In the genomic region with DNA sequence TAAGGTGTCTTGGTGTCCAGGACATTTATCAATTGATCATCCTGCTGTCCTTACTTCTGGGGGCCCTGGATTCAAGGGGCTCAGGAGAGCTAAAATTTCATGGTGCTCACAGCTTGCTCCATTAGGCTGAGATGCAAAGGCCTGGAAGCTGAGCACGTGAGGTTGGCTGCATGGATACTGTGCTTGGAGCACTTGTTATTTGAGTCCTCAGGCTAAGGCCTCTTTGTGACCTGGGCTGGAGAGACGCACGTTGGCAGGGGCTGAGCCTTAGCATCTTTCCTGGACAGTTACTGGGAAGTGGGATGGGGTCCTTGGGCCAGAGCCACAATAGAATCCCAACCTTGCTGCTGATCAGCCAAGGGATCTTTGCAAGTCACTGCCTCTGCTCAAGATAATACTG, we compare ENCODE assay signal across 18 cellular contexts.
DNase-seq lines count a peak whose midpoint lies in the region; ATAC-seq and TF ChIP-seq lines count a peak whose summit lies in the region.
"Had no signal": no experiment of that assay in that cellular context is flagged by ENCODE, and none has a peak within 500 bp of the region (broad histone marks: within the 10 kb centered on the region; RNA-seq: fewer than 3 reads in every experiment).

No MANE protein-coding gene starts in this region.

- H3K9me3 Mint-ChIP-seq in natural killer cell (peaks cover 4 to 7% of the 10 kb centered on the region in 2 donors), type B pancreatic cell (peaks cover 12% of the 10 kb centered on the region)

- H3K4me3 Mint-ChIP-seq in natural killer cell (no peak overlapping the region), type B pancreatic cell (no peak overlapping the region)

- H3K4me2 ChIP-seq in mammary epithelial cell (ENCODE audit: insufficient read depth, low read depth, low read length): no peak overlapping the region
- H3K4me2 ChIP-seq: SK-N-SH had no signal

- no peaks in the 10 kb centered on the region for H3K36me3 Mint-ChIP-seq in natural killer cell
- H3K36me3 Mint-ChIP-seq in type B pancreatic cell: peaks cover 4% of the 10 kb centered on the region

- H3K9ac ChIP-seq in colonic mucosa (ENCODE audit: low read depth in 2 of 2, low read length in 2 of 2) (no peak overlapping the region), mammary epithelial cell (ENCODE audit: insufficient read depth, low read length) (no peak overlapping the region)
- H3K9ac ChIP-seq: SK-N-SH had no signal

- intact Hi-C loops in colonic mucosa (cut with DNase I): no loop called here
- intact Hi-C loops in natural killer cell (cut with micrococcal nuclease): no loop called here
- intact Hi-C loops in mammary epithelial cell (cut with micrococcal nuclease): no loop called here

- no peaks in the 10 kb centered on the region for H3K27me3 ChIP-seq in colonic mucosa
- H3K27me3 ChIP-seq in mammary epithelial cell (ENCODE audit: insufficient read depth, low read length): no peaks in the 10 kb centered on the region

- no peak overlapping the region for H2AFZ ChIP-seq in mammary epithelial cell (ENCODE audit: low read depth, low read length)

- BruUV-seq in mammary epithelial cell (replicated peaks; lab: Mats Ljungman, UMichigan): no TSS peak

- DNase-seq in D341Med (ENCODE audit: low spot score): peak; percentile 2
- peak; percentile 8 for DNase-seq in colonic mucosa
- DNase-seq in natural killer cell: peak; percentile 6
- DNase-seq in type B pancreatic cell (ENCODE audit: extremely low spot score, unreplicated experiment): peak; percentile 32
- no peak for DNase-seq in mammary epithelial cell
- DNase-seq in GM10266 (ENCODE audit: extremely low spot score): no peak
- DNase-seq in activated CD4-positive, alpha-beta T cell treated with anti-CD3 and anti-CD28 coated beads, Interleukin-2, amount 50 U/mL, for 1 hour: no peak
- DNase-seq: GOT3; MV-4-11; NCI-H1105 treated with DMSO at 0.1 percent for 48 hours; NCI-H2029 treated with DMSO at 0.1 percent for 48 hours; NCI-H226; NCI-H774; NK-92 treated with Interleukin-12 subunit alpha and Interleukin-12 subunit beta, amount 100 ng/mL, for 24 hours; SIG-M5; SK-N-SH had no signal

- peaks cover 16 to 19% of the 10 kb centered on the region in 2 donors for H3K4me1 Mint-ChIP-seq in natural killer cell
- H3K4me1 Mint-ChIP-seq in type B pancreatic cell (ENCODE audit: unreplicated experiment): peaks cover 18% of the 10 kb centered on the region

- no peak overlapping the region for H3K27ac ChIP-seq in colonic mucosa
- no peak overlapping the region for H3K27ac ChIP-seq in mammary epithelial cell (ENCODE audit: insufficient read depth, low read depth, low read length)
- H3K27ac ChIP-seq: C4-2B, RWPE1 had no signal

- H3K9me3 ChIP-seq in colonic mucosa: peaks cover 3% of the 10 kb centered on the region
- peaks cover 25% of the 10 kb centered on the region for H3K9me3 ChIP-seq in mammary epithelial cell (replicated peaks; ENCODE audit: insufficient read depth, low read length)
- H3K9me3 ChIP-seq: SK-N-SH had no signal

- 55% methylated on average over 3 of the region's 3 CpGs for WGBS in mammary epithelial cell (ENCODE audit: low coverage, missing lambda C conversion rate)

- no peaks in the 10 kb centered on the region for H3K27me3 Mint-ChIP-seq in natural killer cell (ENCODE audit: low read depth in 2 of 2)
- H3K27me3 Mint-ChIP-seq in type B pancreatic cell: no peaks in the 10 kb centered on the region

- dilution Hi-C loops in mammary epithelial cell (cut with HindIII; ENCODE audit: low sequenced_read_pairs): no loop called here

- H3K36me3 ChIP-seq in colonic mucosa (no peaks in the 10 kb centered on the region), mammary epithelial cell (ENCODE audit: insufficient read depth, low read length) (no peaks in the 10 kb centered on the region)

- H3K4me3 ChIP-seq in colonic mucosa (no peak overlapping the region), mammary epithelial cell (replicated peaks in 1 of 3; ENCODE audit: insufficient read depth in 1 of 3, low read depth in 2 of 3, low read length in 3 of 3) (no peak overlapping the region)

- H3K27ac Mint-ChIP-seq in natural killer cell (no peak overlapping the region), type B pancreatic cell (no peak overlapping the region)

- H3K79me2 ChIP-seq in mammary epithelial cell (ENCODE audit: insufficient read depth, low read length): no peaks in the 10 kb centered on the region

- in situ Hi-C loops in mammary epithelial cell (cut with MboI; ENCODE audit: low sequenced_read_pairs in 2 of 2): no loop called here

- H4K20me1 ChIP-seq in mammary epithelial cell (ENCODE audit: insufficient read depth, low read length): no peaks in the 10 kb centered on the region

- CTCF ChIA-PET in mammary epithelial cell (lab: Charles Lee; ENCODE audit: low non-redundant PET): no interaction called here

- no peak for ATAC-seq in natural killer cell

- TF ChIP-seq CTCF in colonic mucosa (IDR thresholded peaks at IDR 0.05): no peak
- no peak for TF ChIP-seq CTCF in natural killer cell (IDR thresholded peaks at IDR 0.05)
- no peak for TF ChIP-seq CTCF in type B pancreatic cell (conservative IDR thresholded peaks at IDR 0.05)
- TF ChIP-seq CTCF in mammary epithelial cell (conservative IDR thresholded peaks at IDR 0.05 in 1 of 2, IDR thresholded peaks at IDR 0.05 in 1 of 2; ENCODE audit: extremely low read depth in 1 of 2, insufficient read depth in 1 of 2, low read depth in 1 of 2, low read length in 2 of 2): no peak
- TF ChIP-seq CTCF in GM10266 (IDR thresholded peaks at IDR 0.05; ENCODE audit: control insufficient read depth, insufficient read depth, low read depth, missing control alignments): no peak

- no peaks in the 10 kb centered on the region for H3K4me1 ChIP-seq in colonic mucosa
- H3K4me1 ChIP-seq in mammary epithelial cell (ENCODE audit: insufficient read depth, low read length): no peaks in the 10 kb centered on the region

Comparison
In these comparisons a context has a peak if more than half of its experiments do, and no peak if none do; other contexts are left out.
1. DNase-seq: peak in D341Med (single experiment), colonic mucosa (single experiment), natural killer cell (single experiment) and type B pancreatic cell (single experiment); none in mammary epithelial cell (single experiment), GM10266 (single experiment) and activated CD4-positive, alpha-beta T cell treated with anti-CD3 and anti-CD28 coated beads, Interleukin-2, amount 50 U/mL, for 1 hour (single experiment).